ENCODE assay signal across 2 cellular contexts in the genomic region with DNA sequence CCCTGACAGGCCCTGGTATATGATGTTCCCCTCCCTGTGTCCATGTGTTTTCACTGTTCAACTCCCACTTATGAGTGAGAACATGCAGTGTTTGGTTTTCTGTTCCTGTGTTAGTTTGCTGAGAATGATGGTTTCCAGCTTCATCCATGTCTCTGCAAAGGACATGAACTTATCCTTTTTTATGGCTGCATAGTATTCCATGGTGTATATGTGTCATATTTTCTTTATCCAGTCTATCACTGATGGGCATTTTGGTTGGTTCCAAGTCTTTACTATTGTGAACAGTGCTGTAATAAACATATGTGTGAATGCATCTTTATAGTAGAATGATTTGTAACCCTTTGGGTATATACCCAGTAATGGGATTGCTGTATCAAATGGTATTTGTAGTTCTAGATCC. TPM values are rescaled to one million over a fixed set of nuclear protein-coding genes. Genes with fewer than 3 reads are reported as not detected.
"Had no signal": no experiment of that assay in that cellular context is flagged by ENCODE, and none has a peak within 500 bp of the region (broad histone marks: within the 10 kb centered on the region; RNA-seq: fewer than 3 reads in every experiment).

No MANE protein-coding gene starts in this region.

RNA-seq across cellular contexts. Expression of a gene that starts 45.9 kb away (rescaled TPM):
- total RNA-seq: GM23248, HFFc6 had no signal
- polyA plus RNA-seq: GM23248 had no signal
